Comparison of ENCODE assay signal across 8 cellular contexts in genomic region chr1:212608209-212608955, GRCh38. TPM values are rescaled to one million over a fixed set of nuclear protein-coding genes. Genes with fewer than 3 reads are reported as not detected.
DNase-seq lines count a peak whose midpoint lies in the region; ATAC-seq and TF ChIP-seq lines count a peak whose summit lies in the region.

TSS of gene ATF3 (plus strand) at chr1:212608761. CDS start at chr1:212615022, 6,261 bp downstream.

- H3K27me3 Mint-ChIP-seq in activated T-helper 17 cell treated with anti-CD3 and anti-CD28 coated beads, Interleukin-2, amount 50 U/mL, for 72 hours = peaks cover 33% of the 10 kb centered on the region
- peaks cover 51 to 58% of the 10 kb centered on the region in 2 donors for H3K27me3 Mint-ChIP-seq in natural killer cell (ENCODE audit: low read depth in 2 of 2)

- peak within 1 kb of the TSS; percentile 89 for H3K27ac Mint-ChIP-seq in activated T-helper 17 cell treated with anti-CD3 and anti-CD28 coated beads, Interleukin-2, amount 50 U/mL, for 72 hours
- peak within 1 kb of the TSS; percentile 84 to 96 for H3K27ac Mint-ChIP-seq in natural killer cell

- peak; percentile 87 for ATAC-seq in activated T-helper 17 cell treated with anti-CD3 and anti-CD28 coated beads, Interleukin-2, amount 50 U/mL, for 72 hours (replicated peaks)
- peak; percentile 74 to 85 (median 75) for ATAC-seq in natural killer cell

- peak within 1 kb of the TSS; percentile 91 for H3K27ac ChIP-seq in RWPE1

- peaks cover 47% of the 10 kb centered on the region for H3K36me3 Mint-ChIP-seq in activated T-helper 17 cell treated with anti-CD3 and anti-CD28 coated beads, Interleukin-2, amount 50 U/mL, for 72 hours (ENCODE audit: low read depth)
- no peaks in the 10 kb centered on the region for H3K36me3 Mint-ChIP-seq in natural killer cell

- peaks cover 23% of the 10 kb centered on the region for H3K4me1 Mint-ChIP-seq in activated T-helper 17 cell treated with anti-CD3 and anti-CD28 coated beads, Interleukin-2, amount 50 U/mL, for 72 hours
- peaks cover 21 to 39% of the 10 kb centered on the region in 2 donors for H3K4me1 Mint-ChIP-seq in natural killer cell

- CTCF ChIA-PET in RWPE1 (lab: Yijun Ruan, JAX) = interaction anchor here (0.5 to 1.9 kb wide), 5 partner anchors 131 to 314 kb away, joined by 3 to 17 read pairs (median 4); no protein-coding TSS in a partner anchor

- H3K9me3 Mint-ChIP-seq in activated T-helper 17 cell treated with anti-CD3 and anti-CD28 coated beads, Interleukin-2, amount 50 U/mL, for 72 hours = no peaks in the 10 kb centered on the region
- H3K9me3 Mint-ChIP-seq in natural killer cell = no peaks in the 10 kb centered on the region

- DNase-seq in EL = peak; percentile 100
- DNase-seq in GOT3 (lab: John Stamatoyannopoulos, UW) = peak; percentile 95
- peak; percentile 98 for DNase-seq in LHCN-M2 (ENCODE audit: low read depth)
- peak; percentile 99 for DNase-seq in RWPE1 (ENCODE audit: low spot score)
- DNase-seq in fibroblast of peridontal ligament (ENCODE audit: extremely low read depth) = peak; percentile 99
- peak; percentile 85 for DNase-seq in natural killer cell
- DNase-seq in stimulated activated naive CD4-positive, alpha-beta T cell (lab: John Stamatoyannopoulos, UW) = peak; percentile 20 to 70 (median 62)

- peak within 1 kb of the TSS; percentile 93 for H3K4me3 Mint-ChIP-seq in activated T-helper 17 cell treated with anti-CD3 and anti-CD28 coated beads, Interleukin-2, amount 50 U/mL, for 72 hours
- H3K4me3 Mint-ChIP-seq in natural killer cell = peak within 1 kb of the TSS; percentile 93

- POLR2A ChIA-PET in RWPE1 (lab: Yijun Ruan, JAX; ENCODE audit: low non-redundant PET) = interaction anchor here (0.7 to 1.2 kb wide), 3 partner anchors 12 to 123 kb away, joined by 3 to 4 read pairs (median 3); no protein-coding TSS in a partner anchor

- intact Hi-C loops in natural killer cell (cut with micrococcal nuclease) = loop anchor here (1.0 to 2.0 kb wide), 2 partner anchors 42 to 49 kb away; no protein-coding TSS in a partner anchor

- TF ChIP-seq CTCF in RWPE1 (conservative IDR thresholded peaks at IDR 0.05; ENCODE audit: low read depth) (no peak), natural killer cell (IDR thresholded peaks at IDR 0.05) (no peak)

RNA-seq across cellular contexts. Expression of gene ATF3, which starts in this region (rescaled TPM):
- total RNA-seq in LHCN-M2 (2014; rRNA removed) (0.58 and 1.1 TPM in 2 replicates), natural killer cell (100 to 1,000 TPM in 1 of 3 donors, 10 to 100 TPM in 2; 62.2 to 135 (median 78.5) TPM)
- polyA plus RNA-seq in LHCN-M2 (2012) = 1.0 TPM
- total RNA-seq in activated T-helper 17 cell treated with anti-CD3 and anti-CD28 coated beads, Interleukin-2, amount 50 U/mL, for 72 hours = 10 to 100 TPM; 26.7 to 35.6 TPM

Comparison
In these comparisons a context has a peak if more than half of its experiments do, and no peak if none do; other contexts are left out.
1. Peak in every context shown above with its lines: DNase-seq, ATAC-seq and H3K27ac ChIP-seq.
2. RNA of gene ATF3 (total RNA-seq): 62.2 to 135 TPM in natural killer cell and 26.7 to 35.6 TPM in activated T-helper 17 cell treated with anti-CD3 and anti-CD28 coated beads, Interleukin-2, amount 50 U/mL, for 72 hours; 0.58 to 1.1 TPM in LHCN-M2; every median in the first group is over 10 times any median in the second.